In the genomic region with DNA sequence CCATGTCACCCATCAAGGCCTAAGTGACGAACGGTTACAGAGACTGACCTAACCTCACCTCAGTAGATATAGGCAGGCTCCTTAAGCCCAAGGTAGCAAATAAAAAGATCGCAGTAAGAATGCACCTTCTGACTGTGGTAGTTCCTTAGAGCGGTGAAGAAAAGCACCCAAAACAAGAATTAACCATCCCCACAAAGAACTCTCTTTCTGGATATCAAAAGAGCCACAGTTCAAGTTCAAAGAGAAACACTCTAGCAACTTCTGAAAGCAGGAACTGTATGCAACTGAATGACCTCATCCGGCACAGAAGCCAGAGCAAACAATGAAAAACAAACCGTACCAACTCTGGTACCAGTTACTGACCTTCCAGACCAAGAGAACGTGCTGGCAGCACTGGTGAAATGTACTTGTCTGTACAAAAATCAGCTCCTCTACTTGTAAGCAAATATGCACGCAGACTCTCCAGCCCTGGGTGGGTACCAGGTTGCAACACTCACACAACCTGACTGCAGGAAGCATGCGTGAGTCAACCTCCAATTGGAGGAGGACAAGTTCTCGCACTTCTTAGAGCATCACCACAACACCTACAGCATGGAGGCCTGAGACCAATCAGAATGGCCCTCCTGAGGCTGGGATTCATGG, we compare ENCODE assay signal across 7 cellular contexts.
DNase-seq lines count a peak whose midpoint lies in the region; ATAC-seq lines count a peak whose summit lies in the region.

No MANE protein-coding gene starts in this region.

- H3K9me3 Mint-ChIP-seq in IgD-negative memory B cell, result no peaks in the 10 kb centered on the region
- H3K9me3 Mint-ChIP-seq in activated naive CD4-positive, alpha-beta T cell treated with anti-CD3 and anti-CD28 coated beads for 36 hours, result no peaks in the 10 kb centered on the region
- H3K9me3 Mint-ChIP-seq in immature natural killer cell, result no peaks in the 10 kb centered on the region
- H3K9me3 Mint-ChIP-seq in stimulated activated memory B cell treated with anti-CD40 and anti-IgM and Interleukin-4, amounts not matched to agents 10 μg/mL and 1 μg/mL and 100 μg/mL, for 72 hours, result no peaks in the 10 kb centered on the region

- intact Hi-C loops in activated naive CD4-positive, alpha-beta T cell treated with anti-CD3 and anti-CD28 coated beads for 36 hours (cut with micrococcal nuclease), result loop anchor here (1.0 kb wide), 5 partner anchors 8 to 76 kb away; no protein-coding TSS in a partner anchor

- H3K27me3 Mint-ChIP-seq in IgD-negative memory B cell (no peaks in the 10 kb centered on the region), immature natural killer cell (ENCODE audit: low read depth in 3 of 3) (peaks cover 3 to 25% (median 11%) of the 10 kb centered on the region in 3 donors)
- H3K27me3 Mint-ChIP-seq in activated naive CD4-positive, alpha-beta T cell treated with anti-CD3 and anti-CD28 coated beads for 36 hours (ENCODE audit: low read depth), result no peaks in the 10 kb centered on the region
- H3K27me3 Mint-ChIP-seq in stimulated activated memory B cell treated with anti-CD40 and anti-IgM and Interleukin-4, amounts not matched to agents 10 μg/mL and 1 μg/mL and 100 μg/mL, for 72 hours, result no peaks in the 10 kb centered on the region

- H3K4me1 Mint-ChIP-seq in IgD-negative memory B cell (peaks cover 49 to 65% (median 65%) of the 10 kb centered on the region in 3 donors), immature natural killer cell (peaks cover 68 to 75% of the 10 kb centered on the region in 2 donors)
- H3K4me1 Mint-ChIP-seq in activated naive CD4-positive, alpha-beta T cell treated with anti-CD3 and anti-CD28 coated beads for 36 hours (ENCODE audit: low read depth), result peaks cover 81% of the 10 kb centered on the region
- H3K4me1 Mint-ChIP-seq in stimulated activated memory B cell treated with anti-CD40 and anti-IgM and Interleukin-4, amounts not matched to agents 10 μg/mL and 1 μg/mL and 100 μg/mL, for 72 hours, result peaks cover 72% of the 10 kb centered on the region

- peak; percentile 65 for ATAC-seq in GM19467 (IDR thresholded peaks at IDR 0.05; ENCODE audit: unreplicated experiment)
- peak; percentile 84 for ATAC-seq in stimulated activated memory B cell treated with anti-CD40 and anti-IgM and Interleukin-4, amounts not matched to agents 10 μg/mL and 1 μg/mL and 100 μg/mL, for 72 hours
- ATAC-seq in HG03520 (IDR thresholded peaks at IDR 0.05; ENCODE audit: unreplicated experiment), result no peak

- H3K36me3 Mint-ChIP-seq in IgD-negative memory B cell (peaks cover 8% of the 10 kb centered on the region), immature natural killer cell (peaks cover 5 to 14% (median 8%) of the 10 kb centered on the region in 3 donors)
- peaks cover 30% of the 10 kb centered on the region for H3K36me3 Mint-ChIP-seq in activated naive CD4-positive, alpha-beta T cell treated with anti-CD3 and anti-CD28 coated beads for 36 hours (ENCODE audit: low read depth)
- H3K36me3 Mint-ChIP-seq in stimulated activated memory B cell treated with anti-CD40 and anti-IgM and Interleukin-4, amounts not matched to agents 10 μg/mL and 1 μg/mL and 100 μg/mL, for 72 hours, result peaks cover 31% of the 10 kb centered on the region

- H3K4me3 Mint-ChIP-seq in IgD-negative memory B cell (peak overlapping the region; percentile 6 to 84 (median 70)), immature natural killer cell (peak overlapping the region; percentile 88 to 96 (median 92))
- peak overlapping the region; percentile 69 for H3K4me3 Mint-ChIP-seq in activated naive CD4-positive, alpha-beta T cell treated with anti-CD3 and anti-CD28 coated beads for 36 hours
- peak overlapping the region; percentile 51 for H3K4me3 Mint-ChIP-seq in stimulated activated memory B cell treated with anti-CD40 and anti-IgM and Interleukin-4, amounts not matched to agents 10 μg/mL and 1 μg/mL and 100 μg/mL, for 72 hours

- DNase-seq in activated naive CD4-positive, alpha-beta T cell treated with anti-CD3 and anti-CD28 coated beads for 36 hours, result peak; percentile 78
- DNase-seq in immature natural killer cell (peak; percentile 62 to 67 (median 63)), NCI-H345 (lab: John Stamatoyannopoulos, UW) (no peak)

- H3K27ac Mint-ChIP-seq in IgD-negative memory B cell, result peak overlapping the region; percentile 61 to 93 (median 91)
- H3K27ac Mint-ChIP-seq in activated naive CD4-positive, alpha-beta T cell treated with anti-CD3 and anti-CD28 coated beads for 36 hours, result peak overlapping the region; percentile 97
- peak overlapping the region; percentile 91 to 99 (median 97) for H3K27ac Mint-ChIP-seq in immature natural killer cell
- peak overlapping the region; percentile 82 for H3K27ac Mint-ChIP-seq in stimulated activated memory B cell treated with anti-CD40 and anti-IgM and Interleukin-4, amounts not matched to agents 10 μg/mL and 1 μg/mL and 100 μg/mL, for 72 hours

- CTCF ChIA-PET in activated naive CD4-positive, alpha-beta T cell treated with anti-CD3 and anti-CD28 coated beads for 36 hours (lab: Charles Lee), result no interaction called here
